Comparison of ENCODE assay signal across 25 cellular contexts in the genomic region with DNA sequence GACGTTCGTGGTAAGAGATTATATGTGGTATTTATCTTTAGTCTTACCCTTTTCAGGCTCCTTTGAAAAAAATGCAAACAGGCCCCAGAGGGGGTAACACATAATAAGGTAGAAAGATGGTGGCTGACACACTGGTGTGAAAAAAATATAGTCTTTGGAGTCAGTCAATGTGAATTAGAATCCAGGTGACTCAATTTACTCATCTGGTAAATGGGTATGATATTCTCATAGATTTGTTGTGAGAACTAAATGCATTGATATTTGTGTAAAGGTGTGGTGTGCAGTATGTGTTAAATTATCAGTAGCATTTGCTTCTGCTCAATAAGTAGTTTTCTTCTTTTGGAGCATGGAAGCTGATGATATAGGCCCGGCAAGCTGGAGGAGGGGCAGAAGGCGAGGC. TPM values are rescaled to one million over a fixed set of nuclear protein-coding genes. Genes with fewer than 3 reads are reported as not detected.
A peak's percentile ranks its signal among the peaks of the same experiment; 100 is the strongest.
DNase-seq lines count a peak whose midpoint lies in the region; ATAC-seq, FAIRE-seq and TF ChIP-seq lines count a peak whose summit lies in the region.
"Had no signal": no experiment of that assay in that cellular context is flagged by ENCODE, and none has a peak within 500 bp of the region (broad histone marks: within the 10 kb centered on the region; RNA-seq: fewer than 3 reads in every experiment).

No MANE protein-coding gene starts in this region.

- FAIRE-seq in K562 (lab: Jason Lieb, UNC) = no peak
- FAIRE-seq: A204.1, D721Med, GM12891, GM18507 had no signal

- H3K4me1 ChIP-seq in K562 (replicated peaks in 1 of 2; ENCODE audit: control insufficient read depth in 2 of 2, insufficient read depth in 2 of 2, low read length in 2 of 2) (peaks cover 0 to 3% of the 10 kb centered on the region in 2 experiments; a peak in 2 of 5 replicates), osteoblast (ENCODE audit: insufficient read depth, low read length) (no peaks in the 10 kb centered on the region), PC-9 (replicated peaks; ENCODE audit: insufficient read depth) (peaks cover 11% of the 10 kb centered on the region)

- no peak for TF ChIP-seq RAD21 in K562 (CRISPR knock-in tag; conservative IDR thresholded peaks at IDR 0.05 in 1 of 2, IDR thresholded peaks at IDR 0.05 in 1 of 2)

- no peaks in the 10 kb centered on the region for H3K27me3 Mint-ChIP-seq in T-helper 1 cell treated with Interleukin-12 subunit alpha and Interleukin-12 subunit beta and Interleukin-4 antibody, amounts not matched to agents 30 μg/mL and 1 μg/mL, for 36 hours (ENCODE audit: low read depth)
- H3K27me3 Mint-ChIP-seq in T-helper 17 cell (peaks cover 2% of the 10 kb centered on the region), naive B cell (no peaks in the 10 kb centered on the region)
- H3K27me3 Mint-ChIP-seq: CD4-positive, alpha-beta T cell; CD8-positive, alpha-beta memory T cell had no signal

- CTCF ChIA-PET in K562 (lab: Yijun Ruan, JAX; ENCODE audit: low intra/inter-chr PET ratio) = interaction anchor here (1.3 kb wide), 1 partner anchor 13 kb away, joined by 3 read pairs; no protein-coding TSS in a partner anchor
- CTCF ChIA-PET in PC-9 (lab: Charles Lee) = interaction anchor here (1.1 kb wide), 1 partner anchor 10 kb away, joined by 3 read pairs; no protein-coding TSS in a partner anchor

- H3K4me3 Mint-ChIP-seq in T-helper 1 cell treated with Interleukin-12 subunit alpha and Interleukin-12 subunit beta and Interleukin-4 antibody, amounts not matched to agents 30 μg/mL and 1 μg/mL, for 36 hours = no peak overlapping the region
- H3K4me3 Mint-ChIP-seq in T-helper 17 cell (no peak overlapping the region), naive B cell (no peak overlapping the region)
- H3K4me3 Mint-ChIP-seq: CD14-positive monocyte; CD4-positive, alpha-beta T cell; CD8-positive, alpha-beta memory T cell had no signal

- no peak for TF ChIP-seq POLR2A in K562 (conservative IDR thresholded peaks at IDR 0.05)

- no peaks in the 10 kb centered on the region for H3K9me3 ChIP-seq in T-helper 17 cell (ENCODE audit: control insufficient read depth, low read length, poor library complexity, severe bottlenecking)
- H3K9me3 ChIP-seq in K562 (replicated peaks; ENCODE audit: control insufficient read depth, insufficient read depth, low read depth, low read length) = no peaks in the 10 kb centered on the region
- H3K9me3 ChIP-seq in osteoblast (ENCODE audit: low read depth, low read length) = no peaks in the 10 kb centered on the region
- H3K9me3 ChIP-seq in PC-9 (ENCODE audit: insufficient read depth, low read depth) = no peaks in the 10 kb centered on the region
- H3K9me3 ChIP-seq: BE2C; BLaER1 treated with 17β-estradiol and CSF1 and Interleukin-3, amounts not matched to agents 10 nM and 100 nM had no signal

- TF ChIP-seq CTCF in K562 (IDR thresholded peaks at IDR 0.05 in 2 of 3, conservative IDR thresholded peaks at IDR 0.05 in 1 of 3; ENCODE audit: insufficient read depth in 2 of 3, low read depth in 1 of 3, low read length in 3 of 3) = no peak
- no peak for TF ChIP-seq CTCF in osteoblast (IDR thresholded peaks at IDR 0.05; ENCODE audit: extremely low read depth, low read depth, low read length)
- no peak for TF ChIP-seq CTCF in PC-9 (conservative IDR thresholded peaks at IDR 0.05)

- no peak for ATAC-seq in T-helper 17 cell
- ATAC-seq in K562 = no peak
- no peak for ATAC-seq in naive B cell (ENCODE audit: low read depth in 2 of 2)

- no peak for TF ChIP-seq EP300 in K562 (IDR thresholded peaks at IDR 0.05; ENCODE audit: low read length)

- H3K36me3 Mint-ChIP-seq in T-helper 1 cell treated with Interleukin-12 subunit alpha and Interleukin-12 subunit beta and Interleukin-4 antibody, amounts not matched to agents 30 μg/mL and 1 μg/mL, for 36 hours (ENCODE audit: low read depth) = peaks cover 1% of the 10 kb centered on the region
- H3K36me3 Mint-ChIP-seq in T-helper 17 cell (ENCODE audit: low read depth) (peaks cover 2% of the 10 kb centered on the region), naive B cell (peaks cover 0 to 5% of the 10 kb centered on the region in 2 donors)
- H3K36me3 Mint-ChIP-seq: CD14-positive monocyte; CD8-positive, alpha-beta memory T cell had no signal

- no peak overlapping the region for H3K9ac ChIP-seq in K562 (ENCODE audit: insufficient read depth in 1 of 2, low read depth in 2 of 2, low read length in 2 of 2)
- H3K9ac ChIP-seq: BLaER1 treated with 17β-estradiol and CSF1 and Interleukin-3, amounts not matched to agents 10 nM and 100 nM had no signal

- no peaks in the 10 kb centered on the region for H3K9me1 ChIP-seq in K562 (ENCODE audit: control insufficient read depth, insufficient read depth, low read length)

- WGBS in K562 (ENCODE audit: insufficient coverage, low coverage, missing lambda C conversion rate) = 49% methylated on average over 4 of the region's 4 CpGs

- H2AFZ ChIP-seq in K562 (ENCODE audit: low read depth, low read length) = no peak overlapping the region
- no peak overlapping the region for H2AFZ ChIP-seq in osteoblast (ENCODE audit: low read length)
- H2AFZ ChIP-seq in PC-9 = no peak overlapping the region

- H3K79me2 ChIP-seq in K562 (ENCODE audit: control insufficient read depth, insufficient read depth, low read length) (no peaks in the 10 kb centered on the region), osteoblast (ENCODE audit: insufficient read depth, low read length) (no peaks in the 10 kb centered on the region), PC-9 (ENCODE audit: low read depth) (no peaks in the 10 kb centered on the region)

- H3K4me3 ChIP-seq in K562 (no peak overlapping the region), osteoblast (ENCODE audit: insufficient read depth, low read length) (no peak overlapping the region), PC-9 (no peak overlapping the region)
- H3K4me3 ChIP-seq: BLaER1 treated with 17β-estradiol and CSF1 and Interleukin-3, amounts not matched to agents 10 nM and 100 nM had no signal

- H3K9me3 Mint-ChIP-seq in T-helper 1 cell treated with Interleukin-12 subunit alpha and Interleukin-12 subunit beta and Interleukin-4 antibody, amounts not matched to agents 30 μg/mL and 1 μg/mL, for 36 hours = no peaks in the 10 kb centered on the region
- peaks cover 0 to 1% (median 0%) of the 10 kb centered on the region in 7 donors for H3K9me3 Mint-ChIP-seq in naive B cell
- H3K9me3 Mint-ChIP-seq: CD4-positive, alpha-beta T cell; CD8-positive, alpha-beta memory T cell had no signal

- no peaks in the 10 kb centered on the region for H4K20me1 ChIP-seq in K562 (replicated peaks; ENCODE audit: control insufficient read depth, insufficient read depth, low read length)
- no peaks in the 10 kb centered on the region for H4K20me1 ChIP-seq in osteoblast (ENCODE audit: insufficient read depth, low read length)
- no peaks in the 10 kb centered on the region for H4K20me1 ChIP-seq in PC-9 (ENCODE audit: insufficient read depth)
- H4K20me1 ChIP-seq: BLaER1 treated with 17β-estradiol and CSF1 and Interleukin-3, amounts not matched to agents 10 nM and 100 nM had no signal

- no peaks in the 10 kb centered on the region for H3F3A ChIP-seq in PC-9 (ENCODE audit: insufficient read depth, low read depth)

- BruUV-seq in K562 (replicated peaks; lab: Mats Ljungman, UMichigan) (no TSS peak), PC-9 (replicated peaks; lab: Mats Ljungman, UMichigan) (no TSS peak)

- intact Hi-C loops in K562 (cut with micrococcal nuclease) = loop anchor here (5.0 kb wide), 1 partner anchor 66 kb away; no protein-coding TSS in a partner anchor
- intact Hi-C loops in PC-9 (cut with micrococcal nuclease; ENCODE audit: unreplicated experiment) = no loop called here

- in situ Hi-C loops in K562 (cut with MboI) = no loop called here

- H3K36me3 ChIP-seq in K562 (ENCODE audit: control insufficient read depth, insufficient read depth, low read length) (no peaks in the 10 kb centered on the region), osteoblast (ENCODE audit: insufficient read depth, low read length) (no peaks in the 10 kb centered on the region), PC-9 (ENCODE audit: low read depth) (no peaks in the 10 kb centered on the region)
- H3K36me3 ChIP-seq: BE2C; BLaER1 treated with 17β-estradiol and CSF1 and Interleukin-3, amounts not matched to agents 10 nM and 100 nM had no signal

- no peak overlapping the region for H3K27ac ChIP-seq in K562 (ENCODE audit: extremely low read depth, low read depth, low read length)
- no peak overlapping the region for H3K27ac ChIP-seq in osteoblast (ENCODE audit: low read depth, low read length)
- H3K27ac ChIP-seq in PC-9 = no peak overlapping the region
- H3K27ac ChIP-seq: 22Rv1; BLaER1 treated with 17β-estradiol and CSF1 and Interleukin-3, amounts not matched to agents 10 nM and 100 nM had no signal

- POLR2A ChIA-PET in K562 (lab: Yijun Ruan, JAX) = no interaction called here
- POLR2A ChIA-PET in PC-9 (lab: Charles Lee; ENCODE audit: unreplicated experiment) = no interaction called here

- H3K4me2 ChIP-seq in K562 (ENCODE audit: insufficient read depth, low read length) (no peak overlapping the region), osteoblast (ENCODE audit: insufficient read depth, low read length) (no peak overlapping the region), PC-9 (no peak overlapping the region)

- peak overlapping the region; percentile 4 for H3K27ac Mint-ChIP-seq in T-helper 1 cell treated with Interleukin-12 subunit alpha and Interleukin-12 subunit beta and Interleukin-4 antibody, amounts not matched to agents 30 μg/mL and 1 μg/mL, for 36 hours
- H3K27ac Mint-ChIP-seq in T-helper 17 cell (peak overlapping the region; percentile 73), naive B cell (peak overlapping the region in 4 of 6 donors; percentile 42 to 89 (median 82))
- H3K27ac Mint-ChIP-seq: CD4-positive, alpha-beta T cell had no signal

- H3K27me3 ChIP-seq in K562 (ENCODE audit: control insufficient read depth in 2 of 2, insufficient read depth in 2 of 2, low read length in 2 of 2) (peaks cover 14 to 21% of the 10 kb centered on the region in 2 experiments; a peak in 4 of 5 replicates), osteoblast (ENCODE audit: insufficient read depth, low read length) (peaks cover 34% of the 10 kb centered on the region), PC-9 (ENCODE audit: insufficient read depth, low read depth) (no peaks in the 10 kb centered on the region)
- H3K27me3 ChIP-seq: BE2C; BLaER1 treated with 17β-estradiol and CSF1 and Interleukin-3, amounts not matched to agents 10 nM and 100 nM had no signal

- DNase-seq in T-helper 1 cell = no peak
- DNase-seq in T-helper 17 cell = no peak
- DNase-seq in K562 (ENCODE audit: extremely low read depth in 1 of 4, low spot score in 3 of 4) = no peak
- DNase-seq in naive B cell = no peak
- no peak for DNase-seq in osteoblast (ENCODE audit: insufficient read length, low spot score, missing footprints)
- DNase-seq in PC-9 = no peak
- no peak for DNase-seq in iPS-NIHi7 (ENCODE audit: extremely low spot score)
- DNase-seq: BE2C; CD4-positive, alpha-beta T cell; CD8-positive, alpha-beta memory T cell; DMS 273 treated with DMSO at 0.1 percent for 48 hours; DMS79; EL; GDM1; GOT3; H7; HCEC 1CT had no signal

- peaks cover 5% of the 10 kb centered on the region for H3K4me1 Mint-ChIP-seq in T-helper 1 cell treated with Interleukin-12 subunit alpha and Interleukin-12 subunit beta and Interleukin-4 antibody, amounts not matched to agents 30 μg/mL and 1 μg/mL, for 36 hours (ENCODE audit: low read depth)
- H3K4me1 Mint-ChIP-seq in T-helper 17 cell (peaks cover 12% of the 10 kb centered on the region), naive B cell (peaks cover 34 to 59% (median 34%) of the 10 kb centered on the region in 3 donors)

- H3K9me2 ChIP-seq in PC-9 (ENCODE audit: insufficient read depth) = no peaks in the 10 kb centered on the region

RNA-seq across cellular contexts. Expression of a gene that starts 25.7 kb away (rescaled TPM):
- total RNA-seq in T-helper 17 cell (10 to 100 TPM; 62.3 to 78.7 TPM), K562 (2014; rRNA removed) (3.1 and 3.7 TPM in 2 replicates), K562 (2014; rRNA removed; fragmentation: Illumina TruSeq; extraction: Trizol) (3.1 and 3.3 TPM in 2 replicates), K562 (2015; rRNA removed; fragmentation: Illumina TruSeq; extraction: Trizol) (3.8 and 4.3 TPM in 2 replicates), K562 (2021) (3.2 and 3.4 TPM in 2 replicates), osteoblast (1.4 and 1.5 TPM in 2 replicates), PC-9 (2021) (3.2 and 3.6 TPM in 2 replicates)
- total RNA-seq in K562 (2011; cell fraction: chromatin; rRNA removed; ENCODE audit: low replicate concordance) = 2.9 and 4.0 TPM in 2 replicates
- 1.4 and 1.8 TPM in 2 replicates for total RNA-seq in K562 (2011; cell fraction: nucleolus; rRNA removed)
- total RNA-seq in K562 (2011; cell fraction: nucleoplasm; rRNA removed) = 2.6 and 2.7 TPM in 2 replicates
- polyA plus RNA-seq in K562 (2011; rRNA removed) (1.5 and 2.5 TPM in 2 replicates), K562 (2014; fragmentation: Illumina TruSeq; extraction: Trizol) (3.3 and 3.6 TPM in 2 replicates), K562 (2014; fragmentation: Nextera tagmentation; extraction: Ambion mirVana) (1 to 10 TPM; 3.6 to 4.1 TPM), K562 (2014; rRNA removed) (2.6 and 2.8 TPM in 2 replicates), naive B cell (ENCODE audit: low read depth in 6 of 6) (100 to 1,000 TPM in 4 of 6 donors, 10 to 100 TPM in 2; 57.0 to 622 (median 209) TPM)
- polyA plus RNA-seq in K562 (2011; cell fraction: cytosol; rRNA removed) = 1.1 and 1.2 TPM in 2 replicates
- polyA plus RNA-seq in K562 (2011; cell fraction: nucleus; rRNA removed) = 1.1 and 1.2 TPM in 2 replicates
- polyA plus RNA-seq in K562 (2012) = 3.6 and 4.1 TPM in 2 replicates
- polyA minus RNA-seq in K562 (2011; rRNA and poly(A)+ RNA removed) = 1.8 and 2.0 TPM in 2 replicates
- 0.48 and 0.91 TPM in 2 replicates for polyA minus RNA-seq in K562 (2011; cell fraction: cytosol; rRNA and poly(A)+ RNA removed)
- polyA minus RNA-seq in K562 (2011; cell fraction: nucleus; rRNA and poly(A)+ RNA removed) = 0.67 and 0.78 TPM in 2 replicates

Comparison
In these comparisons a context has a peak if more than half of its experiments do, and no peak if none do; other contexts are left out.
1. H3K27ac Mint-ChIP-seq: peak in every context shown above with its lines; median percentile 82 in naive B cell; 73 in T-helper 17 cell; 4 in T-helper 1 cell treated with Interleukin-12 subunit alpha and Interleukin-12 subunit beta and Interleukin-4 antibody, amounts not matched to agents 30 μg/mL and 1 μg/mL, for 36 hours.
2. RNA of a gene that starts 25.7 kb away (total RNA-seq): 62.3 to 78.7 TPM in T-helper 17 cell; 3.2 to 3.6 TPM in PC-9, 1.4 to 4.3 TPM in K562 and 1.4 to 1.5 TPM in osteoblast; every median in the first group is over 10 times any median in the second.